9 cellular contexts compared by ENCODE assay signal in the genomic region with DNA sequence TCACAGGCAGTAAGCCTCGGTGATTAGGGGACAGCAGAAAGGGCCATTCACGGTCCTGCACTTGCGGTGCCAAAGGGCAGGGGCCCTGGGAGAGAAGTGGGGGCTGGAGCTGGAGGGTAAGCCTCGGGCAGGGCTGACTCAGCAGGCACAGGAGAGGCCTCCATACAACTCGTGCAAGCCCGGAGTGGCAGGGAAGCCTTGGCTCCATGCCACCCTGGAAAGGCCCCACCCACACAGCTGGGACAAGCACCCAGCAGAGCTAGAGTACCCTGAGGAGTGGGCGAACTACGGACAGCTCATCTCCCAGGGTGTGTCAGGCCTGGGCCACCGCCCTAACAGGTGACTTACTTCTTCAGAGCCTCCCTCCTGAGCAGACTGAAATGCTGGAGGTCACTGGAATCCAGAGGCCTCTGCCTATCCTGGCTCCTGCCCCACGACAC. TPM values are rescaled to one million over a fixed set of nuclear protein-coding genes. Genes with fewer than 3 reads are reported as not detected.
DNase-seq lines count a peak whose midpoint lies in the region; TF ChIP-seq lines count a peak whose summit lies in the region.
"Had no signal": no experiment of that assay in that cellular context is flagged by ENCODE, and none has a peak within 500 bp of the region (broad histone marks: within the 10 kb centered on the region; RNA-seq: fewer than 3 reads in every experiment).

No MANE protein-coding gene starts in this region.

- peak overlapping the region in 1 of 2 donors; percentile 59 for H3K27ac ChIP-seq in breast epithelium
- H3K27ac ChIP-seq in angular gyrus (ENCODE audit: low read depth, low read length) = peak overlapping the region; percentile 86
- peak overlapping the region; percentile 28 to 63 for H3K27ac ChIP-seq in uterus

- H3K9me3 Mint-ChIP-seq in MCF 10A (ENCODE audit: unreplicated experiment) = no peaks in the 10 kb centered on the region
- H3K9me3 Mint-ChIP-seq: CD4-positive, CD25-positive, alpha-beta regulatory T cell had no signal

- no peak overlapping the region for H3K4me3 Mint-ChIP-seq in MCF 10A (ENCODE audit: unreplicated experiment)
- H3K4me3 Mint-ChIP-seq: CD4-positive, CD25-positive, alpha-beta regulatory T cell had no signal

- intact Hi-C loops in MCF 10A (cut with micrococcal nuclease) = loop anchor here (2.0 kb wide), 2 partner anchors 30 to 56 kb away; no protein-coding TSS in a partner anchor
- intact Hi-C loops in breast epithelium (cut with DNase I; ENCODE audit: low total_unique reads) = no loop called here
- intact Hi-C loops in uterus (cut with DNase I; ENCODE audit: low total_unique reads) = no loop called here

- peaks cover 11% of the 10 kb centered on the region for H3K36me3 Mint-ChIP-seq in MCF 10A (ENCODE audit: insufficient read depth, unreplicated experiment)
- H3K36me3 Mint-ChIP-seq: CD4-positive, CD25-positive, alpha-beta regulatory T cell had no signal

- H3K9me3 ChIP-seq in breast epithelium (no peaks in the 10 kb centered on the region), uterus (no peaks in the 10 kb centered on the region)

- H3K27me3 Mint-ChIP-seq in MCF 10A (ENCODE audit: insufficient read depth, unreplicated experiment) = no peaks in the 10 kb centered on the region

- DNase-seq in MCF 10A (ENCODE audit: unreplicated experiment) (peak; percentile 88), breast epithelium (ENCODE audit: low spot score in 2 of 2) (no peak), kidney tubule cell (ENCODE audit: low spot score) (peak; percentile 82), uterus (peak; percentile 54 to 63), KG1 (lab: John Stamatoyannopoulos, UW) (no peak), foreskin melanocyte (no peak), GM13976 (ENCODE audit: low spot score) (no peak)
- DNase-seq: CD4-positive, CD25-positive, alpha-beta regulatory T cell had no signal

- in situ Hi-C loops in GM13976 (cut with MboI; ENCODE audit: low sequenced_read_pairs, unreplicated experiment) = no loop called here

- BruUV-seq in MCF 10A (replicated peaks; lab: Mats Ljungman, UMichigan) = no TSS peak

- peak overlapping the region; percentile 82 for H3K27ac Mint-ChIP-seq in MCF 10A (ENCODE audit: low read depth, unreplicated experiment)
- H3K27ac Mint-ChIP-seq: CD4-positive, CD25-positive, alpha-beta regulatory T cell had no signal

- TF ChIP-seq CTCF in MCF 10A (IDR thresholded peaks at IDR 0.05; ENCODE audit: unreplicated experiment) (no peak), breast epithelium (IDR thresholded peaks at IDR 0.05) (no peak), uterus (IDR thresholded peaks at IDR 0.05) (no peak), GM13976 (IDR thresholded peaks at IDR 0.05; ENCODE audit: borderline replicate concordance, control extremely low read depth, extremely low read depth, insufficient read depth, missing control alignments) (no peak)

- H3K36me3 ChIP-seq in breast epithelium = no peaks in the 10 kb centered on the region
- H3K36me3 ChIP-seq in uterus = no peaks in the 10 kb centered on the region

- CTCF ChIA-PET in MCF 10A (lab: Yijun Ruan, JAX) = interaction anchor here (0.8 to 7.8 kb wide), 5 partner anchors 22 to 63 kb away, joined by 3 to 63 read pairs (median 3); no protein-coding TSS in a partner anchor

- peaks cover 36% of the 10 kb centered on the region for H3K4me1 Mint-ChIP-seq in MCF 10A (ENCODE audit: insufficient read depth, unreplicated experiment)
- H3K4me1 Mint-ChIP-seq: CD4-positive, CD25-positive, alpha-beta regulatory T cell had no signal

- H3K4me1 ChIP-seq in breast epithelium = no peaks in the 10 kb centered on the region
- peaks cover 5 to 9% of the 10 kb centered on the region in 2 donors for H3K4me1 ChIP-seq in uterus

- H3K27me3 ChIP-seq in breast epithelium (no peaks in the 10 kb centered on the region), uterus (no peaks in the 10 kb centered on the region)

- no peak overlapping the region for H3K4me3 ChIP-seq in breast epithelium
- H3K4me3 ChIP-seq in uterus = no peak overlapping the region

- TF ChIP-seq POLR2A in breast epithelium (IDR thresholded peaks at IDR 0.05) (no peak), uterus (IDR thresholded peaks at IDR 0.05) (no peak)

- POLR2A ChIA-PET in MCF 10A (lab: Yijun Ruan, JAX) = interaction anchor here (0.8 to 4.1 kb wide), 7 partner anchors 13 to 111 kb away, joined by 3 to 49 read pairs (median 4); no protein-coding TSS in a partner anchor

RNA-seq across cellular contexts. Expression of gene CAMK2A, which starts 5.6 kb away (rescaled TPM):
- not detected in 2 replicates for total RNA-seq in MCF 10A (2022)
- total RNA-seq in breast epithelium = under 1 TPM in 1 of 3 donors, not detected in 2; under 0.01 TPM
- total RNA-seq in uterus = 10 to 100 TPM in 1 of 4 donors, 1 to 10 TPM in 2, under 1 TPM in 1; under 0.01 to 23.7 (median 4.3) TPM
- total RNA-seq: CD4-positive, CD25-positive, alpha-beta regulatory T cell had no signal

RNA-seq across cellular contexts. Expression of gene ARSI, which starts 7.5 kb away (rescaled TPM):
- total RNA-seq in MCF 10A (2022) (0.19 and 0.25 TPM in 2 replicates), breast epithelium (1 to 10 TPM in 1 of 3 donors, under 1 TPM in 2; 0.48 to 1.3 (median 0.98) TPM), uterus (10 to 100 TPM in 1 of 4 donors, 1 to 10 TPM in 3; 4.3 to 15.1 (median 5.7) TPM)
- total RNA-seq: CD4-positive, CD25-positive, alpha-beta regulatory T cell had no signal

Comparison
In these comparisons a context has a peak if more than half of its experiments do, and no peak if none do; other contexts are left out.
1. DNase-seq: peak in MCF 10A (single experiment), kidney tubule cell (single experiment) and uterus (2 of 2); none in breast epithelium (0 of 2), KG1 (single experiment), foreskin melanocyte (single experiment) and GM13976 (single experiment).